19 cellular contexts compared by ENCODE assay signal in genomic region chr1:20850021-20850420, GRCh38.
"Had no signal": no experiment of that assay in that cellular context is flagged by ENCODE, and none has a peak within 500 bp of the region (broad histone marks: within the 10 kb centered on the region; RNA-seq: fewer than 3 reads in every experiment).

No MANE protein-coding gene starts in this region.

- H3K4me1 Mint-ChIP-seq: endodermal cell; naive thymus-derived CD8-positive, alpha-beta T cell; neural progenitor cell had no signal

- H3K4me3 Mint-ChIP-seq: endodermal cell; naive thymus-derived CD8-positive, alpha-beta T cell; neural progenitor cell had no signal

- H3K4me3 ChIP-seq: coronary artery, gastrocnemius medialis, heart right ventricle, lower lobe of right lung, mucosa of descending colon, neural progenitor cell, ovary had no signal

- H3K27ac ChIP-seq: coronary artery, gastrocnemius medialis, heart right ventricle, lower lobe of right lung, neural progenitor cell, ovary had no signal

- DNase-seq: effector CD4-positive, alpha-beta T cell; endodermal cell; gastrocnemius medialis; heart right ventricle; islet precursor cell; lower lobe of right lung; mucosa of descending colon; naive thymus-derived CD8-positive, alpha-beta T cell; nucleus accumbens; ovary; right cardiac atrium; small intestine; stimulated activated CD4-positive, alpha-beta T cell treated with anti-CD3 and anti-CD28 coated beads, Interleukin-2, amount 100 ng/mL, for 48 hours; stimulated activated naive CD4-positive, alpha-beta T cell treated with Interleukin-2 at 50 U/mL for 16 hours; trophoblast cell had no signal

- H3K27me3 Mint-ChIP-seq: naive thymus-derived CD8-positive, alpha-beta T cell had no signal

- H3K27me3 ChIP-seq: gastrocnemius medialis, heart right ventricle, neural progenitor cell, ovary had no signal

- FAIRE-seq: small intestine, urothelium cell line had no signal

- H3K4me1 ChIP-seq: gastrocnemius medialis, heart right ventricle, lower lobe of right lung, neural progenitor cell had no signal

- H3K9me3 ChIP-seq: gastrocnemius medialis, heart right ventricle, lower lobe of right lung, mucosa of descending colon, ovary had no signal

- H3K27ac Mint-ChIP-seq: naive thymus-derived CD8-positive, alpha-beta T cell had no signal

- H3K9me3 Mint-ChIP-seq: naive thymus-derived CD8-positive, alpha-beta T cell; neural progenitor cell had no signal

- ATAC-seq: gastrocnemius medialis; heart right ventricle; left lobe of liver; lower lobe of right lung; mucosa of descending colon; naive thymus-derived CD8-positive, alpha-beta T cell; right cardiac atrium had no signal

- H3K36me3 ChIP-seq: ovary had no signal
